In genomic region chr3:154801729-154802128, GRCh38 we compare ENCODE assay signal across 7 cellular contexts.
"Had no signal": no experiment of that assay in that cellular context is flagged by ENCODE, and none has a peak within 500 bp of the region (broad histone marks: within the 10 kb centered on the region; RNA-seq: fewer than 3 reads in every experiment).

No MANE protein-coding gene starts in this region.

- H3K4me3 ChIP-seq: GM12878 had no signal

- ATAC-seq: GM12878 had no signal

- FAIRE-seq: GM12878, GM12891, GM12892, GM18507, GM19239 had no signal

- DNase-seq: GDM1, GF-D8 had no signal
